In genomic region chrX:129108936-129109335, GRCh38 we compare ENCODE assay signal across 23 cellular contexts.
DNase-seq lines count a peak whose midpoint lies in the region; TF ChIP-seq lines count a peak whose summit lies in the region.
"Had no signal": no experiment of that assay in that cellular context is flagged by ENCODE, and none has a peak within 500 bp of the region (broad histone marks: within the 10 kb centered on the region; RNA-seq: fewer than 3 reads in every experiment).

No MANE protein-coding gene starts in this region.

- H3K27ac ChIP-seq in MM.1S (ENCODE audit: low read length), result no peak overlapping the region
- H3K27ac ChIP-seq: A549, epithelial cell of prostate, lower lobe of right lung, pancreas, SK-N-MC, spleen had no signal

- H3K4me3 ChIP-seq in BE2C (ENCODE audit: low read depth, low read length), result peak overlapping the region; percentile 31; the same call in 1 of the 2 replicates
- H3K4me3 ChIP-seq in MM.1S (ENCODE audit: low read length), result no peak overlapping the region
- H3K4me3 ChIP-seq: A549, K562, lower lobe of right lung, pancreas, spleen had no signal

- H3K4me1 ChIP-seq in BE2C (no peaks in the 10 kb centered on the region), MM.1S (ENCODE audit: low read length) (no peaks in the 10 kb centered on the region)
- H3K4me1 ChIP-seq: A549, lower lobe of right lung, pancreas, spleen had no signal

- TF ChIP-seq CTCF in BE2C (IDR thresholded peaks at IDR 0.05; ENCODE audit: low read depth, low read length), result no peak
- TF ChIP-seq CTCF in MM.1S (IDR thresholded peaks at IDR 0.05; ENCODE audit: low read length), result no peak

- H4K20me1 ChIP-seq in MM.1S (ENCODE audit: insufficient read depth, low read length), result no peaks in the 10 kb centered on the region

- no peaks in the 10 kb centered on the region for H3F3A ChIP-seq in MM.1S (ENCODE audit: insufficient read depth, low read length)

- no peak overlapping the region for H3K9ac ChIP-seq in MM.1S (ENCODE audit: low read length)

- no peak overlapping the region for H3K4me2 ChIP-seq in MM.1S (ENCODE audit: low read depth, low read length)
- H3K4me2 ChIP-seq: A549 had no signal

- no peaks in the 10 kb centered on the region for H3K27me3 ChIP-seq in BE2C
- H3K27me3 ChIP-seq in MM.1S (replicated peaks; ENCODE audit: insufficient read depth, low read length), result no peaks in the 10 kb centered on the region
- H3K27me3 ChIP-seq: pancreas, spleen had no signal

- DNase-seq in BE2C (no peak), DMS79 treated with DMSO at 0.1 percent for 48 hours (lab: John Stamatoyannopoulos, UW) (peak; percentile 68), NCI-H2081 treated with DMSO at 0.1 percent for 48 hours (lab: John Stamatoyannopoulos, UW) (peak; percentile 86), NCI-H748 (lab: John Stamatoyannopoulos, UW; ENCODE audit: unreplicated experiment) (peak; percentile 94), MM.1S (no peak), KG1 (lab: John Stamatoyannopoulos, UW) (no peak), NCI-H526 treated with DMSO at 0.1 percent for 48 hours (lab: John Stamatoyannopoulos, UW) (no peak), SKM-1 treated with dmso at 0.1 percent for 144 hours (lab: John Stamatoyannopoulos, UW; ENCODE audit: unreplicated experiment) (no peak)
- DNase-seq: activated CD4-positive, alpha-beta T cell treated with anti-CD3 and anti-CD28 coated beads for 36 hours; activated gamma-delta T cell; activated naive CD8-positive, alpha-beta T cell treated with anti-CD3 and anti-CD28 coated beads, Interleukin-2, amount 50 U/mL, for 24 hours; effector CD4-positive, alpha-beta T cell; kidney; lower lobe of right lung; NCI-H345; pancreas; spleen; stimulated activated CD4-positive, alpha-beta T cell treated with anti-CD3 and anti-CD28 coated beads, Interleukin-2, amount 100 ng/mL, for 48 hours; T-helper 17 cell had no signal

- H3K79me2 ChIP-seq in MM.1S (ENCODE audit: low read length), result no peaks in the 10 kb centered on the region

- no peaks in the 10 kb centered on the region for H3K9me2 ChIP-seq in MM.1S (replicated peaks; ENCODE audit: insufficient read depth, low read length)

- H3K36me3 ChIP-seq in BE2C (no peaks in the 10 kb centered on the region), MM.1S (replicated peaks; ENCODE audit: insufficient read depth, low read length) (no peaks in the 10 kb centered on the region)
- H3K36me3 ChIP-seq: lower lobe of right lung, pancreas, spleen had no signal

- H3K9me3 ChIP-seq in BE2C (no peaks in the 10 kb centered on the region), MM.1S (replicated peaks; ENCODE audit: insufficient read depth, low read length) (no peaks in the 10 kb centered on the region)
- H3K9me3 ChIP-seq: A549, lower lobe of right lung, pancreas, spleen had no signal

- no peak overlapping the region for H2AFZ ChIP-seq in MM.1S (ENCODE audit: low read length)

Comparison
In these comparisons a context has a peak if more than half of its experiments do, and no peak if none do; other contexts are left out.
1. DNase-seq: peak in DMS79 treated with DMSO at 0.1 percent for 48 hours (single experiment), NCI-H2081 treated with DMSO at 0.1 percent for 48 hours (single experiment) and NCI-H748 (single experiment); none in BE2C (single experiment), MM.1S (single experiment), KG1 (single experiment), NCI-H526 treated with DMSO at 0.1 percent for 48 hours (single experiment) and SKM-1 treated with dmso at 0.1 percent for 144 hours (single experiment).